10 cellular contexts compared by ENCODE assay signal in genomic region chrX:48474127-48474526, GRCh38. TPM values are rescaled to one million over a fixed set of nuclear protein-coding genes. Genes with fewer than 3 reads are reported as not detected.
DNase-seq lines count a peak whose midpoint lies in the region; FAIRE-seq and TF ChIP-seq lines count a peak whose summit lies in the region.
"Had no signal": no experiment of that assay in that cellular context is flagged by ENCODE, and none has a peak within 500 bp of the region (broad histone marks: within the 10 kb centered on the region; RNA-seq: fewer than 3 reads in every experiment).

No MANE protein-coding gene starts in this region.

- TF ChIP-seq CTCF in Calu3 (IDR thresholded peaks at IDR 0.05; ENCODE audit: unreplicated experiment), result peak; percentile 13
- TF ChIP-seq CTCF in endothelial cell of umbilical vein (IDR thresholded peaks at IDR 0.05; ENCODE audit: extremely low read depth in 1 of 2, insufficient read depth in 1 of 2, low read depth in 1 of 2, low read length in 2 of 2), result no peak

- H3K36me3 Mint-ChIP-seq in Calu3 (ENCODE audit: insufficient read depth, unreplicated experiment), result peaks cover 37% of the 10 kb centered on the region

- BruUV-seq in Calu3 (replicated peaks; lab: Mats Ljungman, UMichigan) (no TSS peak), endothelial cell of umbilical vein (replicated peaks; lab: Mats Ljungman, UMichigan) (no TSS peak)

- H3K36me3 ChIP-seq in endothelial cell of umbilical vein (ENCODE audit: control insufficient read depth in 2 of 2, extremely low read depth in 1 of 2, insufficient read depth in 2 of 2, low read length in 2 of 2), result no peaks in the 10 kb centered on the region
- peaks cover 6% of the 10 kb centered on the region for H3K36me3 ChIP-seq in effector memory CD4-positive, alpha-beta T cell (ENCODE audit: control insufficient read depth, insufficient read depth, low read length)
- H3K36me3 ChIP-seq: neutrophil had no signal

- H3K4me3 ChIP-seq in endothelial cell of umbilical vein (replicated peaks in 1 of 3; ENCODE audit: insufficient read depth in 1 of 3, low read depth in 1 of 3, low read length in 3 of 3), result no peak overlapping the region
- H3K4me3 ChIP-seq in effector memory CD4-positive, alpha-beta T cell (ENCODE audit: insufficient read depth, low read depth, low read length, poor library complexity, severe bottlenecking), result no peak overlapping the region
- H3K4me3 ChIP-seq: stomach had no signal

- H3K79me2 ChIP-seq in endothelial cell of umbilical vein (ENCODE audit: control insufficient read depth, insufficient read depth, low read length), result peaks cover 32% of the 10 kb centered on the region

- POLR2A ChIA-PET in endothelial cell of umbilical vein (lab: Charles Lee), result no interaction called here

- dilution Hi-C loops in endothelial cell of umbilical vein (cut with MboI; ENCODE audit: extremely low pct_ligation_motif_present, low sequenced_read_pairs), result no loop called here

- no peak for TF ChIP-seq POLR2A in endothelial cell of umbilical vein (IDR thresholded peaks at IDR 0.05; ENCODE audit: low read depth, low read length)

- H3K9ac ChIP-seq in endothelial cell of umbilical vein (replicated peaks; ENCODE audit: extremely low read depth, insufficient read depth, low read length), result no peak overlapping the region

- H3K4me2 ChIP-seq in endothelial cell of umbilical vein (ENCODE audit: insufficient read depth, low read length), result no peak overlapping the region

- no peaks in the 10 kb centered on the region for H4K20me1 ChIP-seq in endothelial cell of umbilical vein (replicated peaks; ENCODE audit: control insufficient read depth, extremely low read depth, insufficient read depth, low read length)

- H3K4me1 Mint-ChIP-seq in Calu3 (ENCODE audit: low read depth, unreplicated experiment), result peaks cover 28% of the 10 kb centered on the region

- H3K4me1 ChIP-seq in endothelial cell of umbilical vein (ENCODE audit: control insufficient read depth, extremely low read depth, insufficient read depth, low read length), result peaks cover 6% of the 10 kb centered on the region
- peaks cover 8% of the 10 kb centered on the region for H3K4me1 ChIP-seq in effector memory CD4-positive, alpha-beta T cell (ENCODE audit: control insufficient read depth, insufficient read depth, low read length, poor library complexity, severe bottlenecking)

- peaks cover 13% of the 10 kb centered on the region for H3K27me3 Mint-ChIP-seq in Calu3 (ENCODE audit: unreplicated experiment)

- no peak overlapping the region for H2AFZ ChIP-seq in endothelial cell of umbilical vein (ENCODE audit: low read depth, low read length)

- DNase-seq in Calu3 (peak; percentile 47), Kasumi-1 (lab: John Stamatoyannopoulos, UW) (peak; percentile 50 to 52), endothelial cell of umbilical vein (ENCODE audit: low read depth, low spot score) (no peak), cortex of kidney (lab: John Stamatoyannopoulos, UW) (no peak), iPS-NIHi11 (ENCODE audit: low spot score) (no peak)
- DNase-seq in effector memory CD4-positive, alpha-beta T cell, result no peak
- DNase-seq: stomach, T-cell had no signal

- H3K4me3 Mint-ChIP-seq in Calu3 (ENCODE audit: low read depth, unreplicated experiment), result no peak overlapping the region
- H3K4me3 Mint-ChIP-seq: dendritic cell treated with granulocyte-macrophage colony-stimulating factor and Interleukin-4, amounts not matched to agents 40 ng/mL and 50 ng/mL, for 4 days had no signal

- H3K9me1 ChIP-seq in endothelial cell of umbilical vein (replicated peaks; ENCODE audit: control insufficient read depth, extremely low read depth, insufficient read depth, low read length), result no peaks in the 10 kb centered on the region

- H3K9me3 Mint-ChIP-seq in Calu3 (ENCODE audit: low read depth, unreplicated experiment), result no peaks in the 10 kb centered on the region
- H3K9me3 Mint-ChIP-seq: dendritic cell treated with granulocyte-macrophage colony-stimulating factor and Interleukin-4, amounts not matched to agents 40 ng/mL and 50 ng/mL, for 4 days; T-cell had no signal

- H3K27ac ChIP-seq in endothelial cell of umbilical vein (ENCODE audit: insufficient read depth, low read depth, low read length), result no peak overlapping the region
- H3K27ac ChIP-seq in effector memory CD4-positive, alpha-beta T cell (ENCODE audit: insufficient read depth, low read length, poor library complexity, severe bottlenecking), result no peak overlapping the region
- H3K27ac ChIP-seq: neutrophil, stomach had no signal

- H3K9me3 ChIP-seq in endothelial cell of umbilical vein (replicated peaks; ENCODE audit: control insufficient read depth, insufficient read depth, low read length), result no peaks in the 10 kb centered on the region
- no peaks in the 10 kb centered on the region for H3K9me3 ChIP-seq in effector memory CD4-positive, alpha-beta T cell (ENCODE audit: control insufficient read depth, low read length)
- H3K9me3 ChIP-seq: neutrophil, stomach had no signal

- FAIRE-seq in endothelial cell of umbilical vein (lab: Jason Lieb, UNC), result peak; percentile 89

- H3K27ac Mint-ChIP-seq in Calu3 (ENCODE audit: unreplicated experiment), result no peak overlapping the region
- H3K27ac Mint-ChIP-seq: dendritic cell treated with granulocyte-macrophage colony-stimulating factor and Interleukin-4, amounts not matched to agents 40 ng/mL and 50 ng/mL, for 4 days; T-cell had no signal

- intact Hi-C loops in Calu3 (cut with micrococcal nuclease; ENCODE audit: unreplicated experiment) (no loop called here), endothelial cell of umbilical vein (cut with micrococcal nuclease) (no loop called here)

- H3K27me3 ChIP-seq in endothelial cell of umbilical vein (ENCODE audit: control insufficient read depth in 2 of 2, insufficient read depth in 2 of 2, low read length in 2 of 2), result no peaks in the 10 kb centered on the region
- H3K27me3 ChIP-seq in effector memory CD4-positive, alpha-beta T cell (replicated peaks; ENCODE audit: control insufficient read depth, insufficient read depth, low read length, poor library complexity, severe bottlenecking), result no peaks in the 10 kb centered on the region
- H3K27me3 ChIP-seq: neutrophil, stomach had no signal

- CTCF ChIA-PET in Calu3 (lab: Charles Lee), result interaction anchor here (1.2 to 1.5 kb wide), 3 partner anchors 20 to 389 kb away, joined by 3 to 10 read pairs (median 4); partner anchors contain the start of gene TBC1D25
- CTCF ChIA-PET in endothelial cell of umbilical vein (lab: Charles Lee), result interaction anchor here (0.8 to 1.8 kb wide), 4 partner anchors 10 to 391 kb away, joined by 3 to 4 read pairs (median 4); partner anchors contain the start of gene TBC1D25

TF ChIP-seq in endothelial cell of umbilical vein, 7 proteins besides CTCF, POLR2A, EP300 and RAD21 (continues in another document):
- TF ChIP-seq MAX (IDR thresholded peaks at IDR 0.05; ENCODE audit: insufficient read depth, insufficient read length) (no peak), GATA2 (IDR thresholded peaks at IDR 0.05; ENCODE audit: insufficient read depth, insufficient read length, low read depth, low read length) (no peak), JUN (IDR thresholded peaks at IDR 0.05; ENCODE audit: borderline replicate concordance, insufficient read depth, insufficient read length, low read depth) (no peak)

RNA-seq across cellular contexts. Expression of gene FTSJ1, which starts 1.9 kb away (rescaled TPM):
- total RNA-seq in Calu3 (2022), result 64.9 and 75.2 TPM in 2 replicates
- 52.9 and 59.9 TPM in 2 replicates for total RNA-seq in endothelial cell of umbilical vein
- 63.9 and 76.3 TPM in 2 replicates for polyA plus RNA-seq in endothelial cell of umbilical vein
- 48.4 and 48.8 TPM in 2 replicates for polyA plus RNA-seq in endothelial cell of umbilical vein (2011; cell fraction: cytosol; rRNA removed)
- polyA plus RNA-seq in endothelial cell of umbilical vein (2011; cell fraction: nucleus; rRNA removed), result 71.9 and 81.7 TPM in 2 replicates
- polyA plus RNA-seq in endothelial cell of umbilical vein (2012), result 59.4 and 64.5 TPM in 2 replicates
- polyA minus RNA-seq in endothelial cell of umbilical vein, result 26.5 and 27.7 TPM in 2 replicates
- 62.0 TPM for polyA minus RNA-seq in endothelial cell of umbilical vein (2011; cell fraction: cytosol; rRNA and poly(A)+ RNA removed)
- 14.8 and 17.6 TPM in 2 replicates for polyA minus RNA-seq in endothelial cell of umbilical vein (2011; cell fraction: nucleus; rRNA and poly(A)+ RNA removed)

RNA-seq across cellular contexts. Expression of gene SLC38A5, which starts 4.1 kb away (rescaled TPM):
- total RNA-seq in Calu3 (2022), result 0.33 and 0.54 TPM in 2 replicates
- total RNA-seq in endothelial cell of umbilical vein, result 25.1 and 28.8 TPM in 2 replicates
- polyA plus RNA-seq in endothelial cell of umbilical vein, result 21.6 and 24.1 TPM in 2 replicates
- 16.7 and 18.8 TPM in 2 replicates for polyA plus RNA-seq in endothelial cell of umbilical vein (2011; cell fraction: cytosol; rRNA removed)
- 19.6 and 19.9 TPM in 2 replicates for polyA plus RNA-seq in endothelial cell of umbilical vein (2011; cell fraction: nucleus; rRNA removed)
- polyA plus RNA-seq in endothelial cell of umbilical vein (2012), result 47.5 and 50.6 TPM in 2 replicates
- 22.3 and 27.9 TPM in 2 replicates for polyA minus RNA-seq in endothelial cell of umbilical vein
- 285 TPM for polyA minus RNA-seq in endothelial cell of umbilical vein (2011; cell fraction: cytosol; rRNA and poly(A)+ RNA removed)
- 5.5 and 7.1 TPM in 2 replicates for polyA minus RNA-seq in endothelial cell of umbilical vein (2011; cell fraction: nucleus; rRNA and poly(A)+ RNA removed)

RNA-seq across cellular contexts. Expression of gene PORCN, which starts 34.7 kb away (rescaled TPM):
- total RNA-seq in Calu3 (2022) (15.6 and 19.3 TPM in 2 replicates), endothelial cell of umbilical vein (7.6 and 12.0 TPM in 2 replicates)
- polyA plus RNA-seq in endothelial cell of umbilical vein, result 20.9 and 21.0 TPM in 2 replicates
- polyA plus RNA-seq in endothelial cell of umbilical vein (2011; cell fraction: cytosol; rRNA removed), result 11.6 and 13.7 TPM in 2 replicates
- 23.1 and 23.8 TPM in 2 replicates for polyA plus RNA-seq in endothelial cell of umbilical vein (2011; cell fraction: nucleus; rRNA removed)
- 8.5 and 10.6 TPM in 2 replicates for polyA plus RNA-seq in endothelial cell of umbilical vein (2012)
- 15.3 and 19.9 TPM in 2 replicates for polyA minus RNA-seq in endothelial cell of umbilical vein
- 6.0 TPM for polyA minus RNA-seq in endothelial cell of umbilical vein (2011; cell fraction: cytosol; rRNA and poly(A)+ RNA removed)
- 9.2 and 10.5 TPM in 2 replicates for polyA minus RNA-seq in endothelial cell of umbilical vein (2011; cell fraction: nucleus; rRNA and poly(A)+ RNA removed)

RNA-seq across cellular contexts. Expression of gene EBP, which starts 47.5 kb away (rescaled TPM):
- total RNA-seq in Calu3 (2022) (159 and 186 TPM in 2 replicates), endothelial cell of umbilical vein (102 and 114 TPM in 2 replicates)
- 178 and 183 TPM in 2 replicates for polyA plus RNA-seq in endothelial cell of umbilical vein
- polyA plus RNA-seq in endothelial cell of umbilical vein (2011; cell fraction: cytosol; rRNA removed), result 102 and 113 TPM in 2 replicates
- polyA plus RNA-seq in endothelial cell of umbilical vein (2011; cell fraction: nucleus; rRNA removed), result 62.3 and 69.1 TPM in 2 replicates
- 53.8 and 74.0 TPM in 2 replicates for polyA plus RNA-seq in endothelial cell of umbilical vein (2012)
- 154 and 168 TPM in 2 replicates for polyA minus RNA-seq in endothelial cell of umbilical vein
- polyA minus RNA-seq in endothelial cell of umbilical vein (2011; cell fraction: cytosol; rRNA and poly(A)+ RNA removed), result 292 TPM
- 15.5 and 18.6 TPM in 2 replicates for polyA minus RNA-seq in endothelial cell of umbilical vein (2011; cell fraction: nucleus; rRNA and poly(A)+ RNA removed)

Comparison
In these comparisons a context has a peak if more than half of its experiments do, and no peak if none do; other contexts are left out.
1. DNase-seq: peak in Calu3 (single experiment) and Kasumi-1 (2 of 2); none in endothelial cell of umbilical vein (single experiment), effector memory CD4-positive, alpha-beta T cell (0 of 3), cortex of kidney (single experiment) and iPS-NIHi11 (single experiment).
2. RNA of gene SLC38A5, which starts 4.1 kb away (total RNA-seq): 25.1 to 28.8 TPM in endothelial cell of umbilical vein; 0.33 to 0.54 TPM in Calu3; every median in the first group is over 10 times any median in the second.